ENCODE assay signal across 9 cellular contexts in the genomic region with DNA sequence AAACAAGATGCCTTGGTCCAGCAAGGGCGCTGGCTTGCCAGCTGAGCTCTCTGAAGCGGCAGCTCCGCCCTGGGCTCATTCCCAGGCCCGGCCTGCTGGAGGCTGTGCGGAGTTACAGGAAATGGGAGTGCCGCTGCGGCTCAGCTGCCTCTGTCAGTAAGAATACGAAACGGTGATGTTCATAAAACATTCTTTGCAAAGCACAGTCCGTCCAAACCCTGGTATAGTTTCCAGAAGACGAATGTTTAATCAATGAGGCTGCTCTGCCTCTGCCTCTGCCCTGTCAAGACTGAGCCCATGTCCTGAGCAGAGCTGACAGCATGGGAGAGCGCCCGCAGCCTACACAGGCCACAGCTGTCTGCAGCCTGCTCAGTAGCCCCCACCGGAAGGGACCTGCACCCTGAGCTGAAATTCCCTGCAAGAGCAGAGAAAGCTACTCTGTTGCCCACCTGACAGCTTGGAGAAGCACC.
A peak's percentile ranks its signal among the peaks of the same experiment; 100 is the strongest.
DNase-seq lines count a peak whose midpoint lies in the region; ATAC-seq and TF ChIP-seq lines count a peak whose summit lies in the region.
"Had no signal": no experiment of that assay in that cellular context is flagged by ENCODE, and none has a peak within 500 bp of the region (broad histone marks: within the 10 kb centered on the region; RNA-seq: fewer than 3 reads in every experiment).

No MANE protein-coding gene starts in this region.

- H3K4me3 ChIP-seq in A673 (ENCODE audit: low read depth, low read length, poor library complexity, severe bottlenecking), result no peak overlapping the region
- H3K4me3 ChIP-seq in IMR-90 (ENCODE audit: insufficient read depth, low read depth, low read length), result no peak overlapping the region
- H3K4me3 ChIP-seq in body of pancreas, result no peak overlapping the region
- no peak overlapping the region for H3K4me3 ChIP-seq in sigmoid colon
- H3K4me3 ChIP-seq: GM12878 had no signal

- H3K9ac ChIP-seq in IMR-90 (ENCODE audit: low read depth, low read length), result no peak overlapping the region; the same call in 1 of the 2 replicates

- ATAC-seq in IMR-90 (ENCODE audit: low read depth) (peak; percentile 97), body of pancreas (peak; percentile 60), HG02973 (IDR thresholded peaks at IDR 0.05; ENCODE audit: unreplicated experiment) (no peak), GM21367 (IDR thresholded peaks at IDR 0.05; ENCODE audit: unreplicated experiment) (no peak)
- ATAC-seq: GM12878 had no signal

- DNase-seq in A673 (ENCODE audit: low spot score) (peak; percentile 39), IMR-90 (peak; percentile 71), body of pancreas (peak; percentile 33 to 53 (median 50)), iPS-NIHi11 (ENCODE audit: low spot score) (peak; percentile 84), sigmoid colon (peak; percentile 93), D341Med (ENCODE audit: low spot score) (no peak)

- TF ChIP-seq RAD21 in IMR-90 (IDR thresholded peaks at IDR 0.05; ENCODE audit: low read length), result peak; percentile 45

- peak overlapping the region; percentile 95 for H2AFZ ChIP-seq in IMR-90 (replicated peaks; ENCODE audit: low read length, poor library complexity)

- in situ Hi-C loops in IMR-90 (cut with MboI; ENCODE audit: low sequenced_read_pairs), result loop anchor here (5.0 kb wide), 1 partner anchor 357 kb away; no protein-coding TSS in a partner anchor

- H3K27ac ChIP-seq in A673 (ENCODE audit: low read depth, low read length, poor library complexity, severe bottlenecking) (no peak overlapping the region), IMR-90 (ENCODE audit: insufficient read depth, low read length) (peak overlapping the region; percentile 33), body of pancreas (peak overlapping the region in 1 of 4 donors; percentile 8), sigmoid colon (peak overlapping the region; percentile 60 to 79 (median 65))

- peak overlapping the region; percentile 84 for H4K91ac ChIP-seq in IMR-90 (ENCODE audit: insufficient read depth, low read depth, low read length)

- H2BK15ac ChIP-seq in IMR-90 (ENCODE audit: low read depth, low read length), result peak overlapping the region; percentile 68; the same call in 1 of the 3 replicates

- H3K14ac ChIP-seq in IMR-90 (replicated peaks; ENCODE audit: low read depth, low read length), result peak overlapping the region; percentile 75

- no peaks in the 10 kb centered on the region for H4K20me1 ChIP-seq in IMR-90 (ENCODE audit: insufficient read depth, low read length)

- H3K36me3 ChIP-seq in A673 (ENCODE audit: insufficient read depth, low read length, poor library complexity, severe bottlenecking) (no peaks in the 10 kb centered on the region), IMR-90 (ENCODE audit: control insufficient read depth, insufficient read depth, low read length) (no peaks in the 10 kb centered on the region), body of pancreas (replicated peaks in 1 of 2; ENCODE audit: insufficient read depth in 1 of 2, low read depth in 2 of 2) (no peaks in the 10 kb centered on the region), sigmoid colon (no peaks in the 10 kb centered on the region)

- dilution Hi-C loops in IMR-90 (cut with HindIII; ENCODE audit: low sequenced_read_pairs, unreplicated experiment), result no loop called here

- H2AK9ac ChIP-seq in IMR-90 (replicated peaks; ENCODE audit: low read depth, low read length, poor library complexity), result peak overlapping the region; percentile 80

- H4K8ac ChIP-seq in IMR-90 (ENCODE audit: low read depth in 2 of 2, low read length in 2 of 2), result peak overlapping the region; percentile 10 to 90; a peak in 3 of 4 replicates

- TF ChIP-seq CTCF in A673 (conservative IDR thresholded peaks at IDR 0.05; ENCODE audit: low read depth, low read length), result no peak
- peak; percentile 29 for TF ChIP-seq CTCF in IMR-90 (conservative IDR thresholded peaks at IDR 0.05; ENCODE audit: low read depth, low read length)
- peak in 1 of 7 experiments; percentile 6 for TF ChIP-seq CTCF in body of pancreas (IDR thresholded peaks at IDR 0.05)
- TF ChIP-seq CTCF in sigmoid colon (IDR thresholded peaks at IDR 0.05), result peak in 3 of 4 experiments; percentile 6 to 24 (median 15)

- H3K79me1 ChIP-seq in IMR-90 (ENCODE audit: low read depth in 1 of 2, low read length in 2 of 2), result no peaks in the 10 kb centered on the region

- peak overlapping the region; percentile 10; the same call in 1 of the 2 replicates for H3K18ac ChIP-seq in IMR-90 (ENCODE audit: low read depth, low read length)

- 3% methylated on average over 10 of the region's 14 CpGs; no CpG with 5 or more reads in 1 of the 2 experiments for whole genome bisulfite sequencing in IMR-90 (ENCODE audit: extremely low coverage in 2 of 2, insufficient read length in 1 of 2), 2 experiments
- 55 to 86% methylated on average over 11 to 14 of the region's 14 CpGs for WGBS in body of pancreas, 2 donors
- WGBS in sigmoid colon, 2 donors, result 17 to 34% methylated on average over 14 of the region's 14 CpGs

- no TSS peak for BruUV-seq in A673 (replicated peaks; lab: Mats Ljungman, UMichigan)
- no TSS peak for BruUV-seq in IMR-90 (replicated peaks; lab: Mats Ljungman, UMichigan)

- H4K5ac ChIP-seq in IMR-90 (ENCODE audit: low read depth, low read length), result peak overlapping the region; percentile 33; the same call in 1 of the 2 replicates

- H3K4ac ChIP-seq in IMR-90 (ENCODE audit: low read depth, low read length), result peak overlapping the region; percentile 77

- no peak overlapping the region for H2BK5ac ChIP-seq in IMR-90 (ENCODE audit: low read depth, low read length, poor library complexity, severe bottlenecking)

- no peak for TF ChIP-seq POLR2A in IMR-90 (IDR thresholded peaks at IDR 0.05; ENCODE audit: low read depth, low read length)
- no peak for TF ChIP-seq POLR2A in body of pancreas (IDR thresholded peaks at IDR 0.05)
- TF ChIP-seq POLR2A in sigmoid colon (IDR thresholded peaks at IDR 0.05), result no peak

- 0 out of 2 replicates have a peak overlapping the region, but pooled peaks have one; percentile 7 for H3K56ac ChIP-seq in IMR-90 (ENCODE audit: extremely low read depth, insufficient read depth, low read length)

- POLR2A ChIA-PET in A673 (lab: Charles Lee; ENCODE audit: low non-redundant PET) (no interaction called here), IMR-90 (lab: Charles Lee; ENCODE audit: unreplicated experiment) (no interaction called here)

- H3K23ac ChIP-seq in IMR-90 (ENCODE audit: low read depth, low read length), result peak overlapping the region; percentile 87

- CTCF ChIA-PET in A673 (lab: Charles Lee) (interaction anchor here (1.3 kb wide), 1 partner anchor 355 kb away, joined by 4 read pairs; no protein-coding TSS in a partner anchor), IMR-90 (lab: Yijun Ruan, JAX) (interaction anchor here (0.5 to 1.4 kb wide), 6 partner anchors 13 to 355 kb away, joined by 3 to 5 read pairs (median 4); no protein-coding TSS in a partner anchor)

- no peak overlapping the region for H2AK5ac ChIP-seq in IMR-90 (ENCODE audit: low read depth, low read length)

- TF ChIP-seq EP300 in sigmoid colon (IDR thresholded peaks at IDR 0.05), result no peak

- H2BK20ac ChIP-seq in IMR-90 (ENCODE audit: low read depth, low read length), result peak overlapping the region; percentile 68; the same call in 1 of the 2 replicates

- H3K4me2 ChIP-seq in IMR-90 (ENCODE audit: low read depth, low read length), result peak overlapping the region; percentile 37

- intact Hi-C loops in A673 (cut with micrococcal nuclease; ENCODE audit: unreplicated experiment) (no loop called here), IMR-90 (cut with micrococcal nuclease) (loop anchor here (10.0 kb wide), 1 partner anchor 85 kb away; no protein-coding TSS in a partner anchor), body of pancreas (cut with DNase I) (loop anchor here (5.0 kb wide), 1 partner anchor 352 kb away; no protein-coding TSS in a partner anchor), sigmoid colon (cut with DNase I) (no loop called here)

- peaks cover 5% of the 10 kb centered on the region for H3K4me1 ChIP-seq in A673 (ENCODE audit: insufficient read depth, low read length, poor library complexity, severe bottlenecking)
- H3K4me1 ChIP-seq in IMR-90 (ENCODE audit: control insufficient read depth, insufficient read depth, low read length), result peaks cover 10% of the 10 kb centered on the region; the same call in 1 of the 2 replicates
- H3K4me1 ChIP-seq in body of pancreas, result no peaks in the 10 kb centered on the region
- peaks cover 0 to 23% (median 19%) of the 10 kb centered on the region in 4 donors for H3K4me1 ChIP-seq in sigmoid colon

- peak overlapping the region; percentile 83 for H2BK120ac ChIP-seq in IMR-90 (ENCODE audit: low read depth, low read length)

- H3K9me3 ChIP-seq in A673 (ENCODE audit: low read depth, low read length, poor library complexity, severe bottlenecking) (no peaks in the 10 kb centered on the region), IMR-90 (ENCODE audit: control insufficient read depth, insufficient read depth, low read length) (no peaks in the 10 kb centered on the region), body of pancreas (no peaks in the 10 kb centered on the region), sigmoid colon (no peaks in the 10 kb centered on the region)

- no peaks in the 10 kb centered on the region; the same call in 1 of the 2 replicates for H3K9me1 ChIP-seq in IMR-90 (ENCODE audit: insufficient read depth, low read length)

- H3K27me3 ChIP-seq in A673 (replicated peaks; ENCODE audit: insufficient read depth, low read depth, low read length, poor library complexity), result no peaks in the 10 kb centered on the region
- no peaks in the 10 kb centered on the region for H3K27me3 ChIP-seq in IMR-90 (ENCODE audit: control insufficient read depth, insufficient read depth, low read length)
- no peaks in the 10 kb centered on the region for H3K27me3 ChIP-seq in body of pancreas
- no peaks in the 10 kb centered on the region for H3K27me3 ChIP-seq in sigmoid colon

TF ChIP-seq in IMR-90, 13 proteins besides CTCF, POLR2A, EP300 and RAD21:
- TF ChIP-seq, protein P1, sequence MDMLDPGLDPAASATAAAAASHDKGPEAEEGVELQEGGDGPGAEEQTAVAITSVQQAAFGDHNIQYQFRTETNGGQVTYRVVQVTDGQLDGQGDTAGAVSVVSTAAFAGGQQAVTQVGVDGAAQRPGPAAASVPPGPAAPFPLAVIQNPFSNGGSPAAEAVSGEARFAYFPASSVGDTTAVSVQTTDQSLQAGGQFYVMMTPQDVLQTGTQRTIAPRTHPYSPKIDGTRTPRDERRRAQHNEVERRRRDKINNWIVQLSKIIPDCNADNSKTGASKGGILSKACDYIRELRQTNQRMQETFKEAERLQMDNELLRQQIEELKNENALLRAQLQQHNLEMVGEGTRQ (IDR thresholded peaks at IDR 0.05; ENCODE audit: low read depth, low read length), result no peak
- TF ChIP-seq SMC3 (IDR thresholded peaks at IDR 0.05; ENCODE audit: low read depth, low read length) (0 out of 2 replicates have a peak, but pooled peaks have one; percentile 7), NFE2L2 (IDR thresholded peaks at IDR 0.05; ENCODE audit: low read depth, low read length) (no peak)

Comparison
In these comparisons a context has a peak if more than half of its experiments do, and no peak if none do; other contexts are left out.
1. ATAC-seq: peak in IMR-90 (single experiment) and body of pancreas (single experiment); none in HG02973 (single experiment) and GM21367 (single experiment).
2. intact Hi-C loops: an anchor here in IMR-90 (10.0 kb wide) and body of pancreas (5.0 kb wide); none called in A673 and sigmoid colon.